ENCODE assay signal across 1 cellular context in the genomic region with DNA sequence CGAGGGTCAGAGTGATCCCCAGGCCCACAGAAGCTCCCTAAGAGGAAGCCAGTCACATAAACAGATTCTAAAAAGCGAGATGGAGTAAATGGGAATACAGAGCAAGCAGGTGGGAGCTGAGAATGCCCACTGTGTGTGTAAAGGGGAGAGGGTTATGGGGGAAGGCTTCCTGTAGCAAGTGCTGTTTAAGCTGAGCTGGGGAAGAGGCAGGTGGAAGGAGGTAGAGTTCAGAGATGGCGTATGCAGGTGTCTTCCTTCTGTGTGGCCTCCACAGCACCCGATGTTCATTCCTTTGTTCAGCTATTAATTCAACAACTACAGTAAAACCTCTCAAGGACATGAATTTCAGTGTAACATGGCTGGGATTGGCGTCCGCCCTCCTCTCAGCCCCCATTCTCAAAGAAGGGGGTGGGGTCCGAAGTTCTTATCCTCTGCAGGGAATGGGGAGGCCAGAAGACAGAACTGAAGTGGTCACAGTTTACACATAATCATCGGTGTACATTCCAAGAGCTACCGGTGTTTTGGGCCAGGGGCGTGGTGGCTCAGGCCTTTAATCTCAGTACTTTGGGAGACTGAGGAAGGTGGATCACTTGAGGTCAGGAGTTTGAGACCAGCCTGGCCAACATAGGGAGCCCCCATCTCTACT.
TF ChIP-seq lines count a peak whose summit lies in the region.

No MANE protein-coding gene starts in this region.

TF ChIP-seq in WTC11, 78 proteins besides CTCF, POLR2A, EP300 and RAD21 (continued from another document):
- TF ChIP-seq, protein P1, sequence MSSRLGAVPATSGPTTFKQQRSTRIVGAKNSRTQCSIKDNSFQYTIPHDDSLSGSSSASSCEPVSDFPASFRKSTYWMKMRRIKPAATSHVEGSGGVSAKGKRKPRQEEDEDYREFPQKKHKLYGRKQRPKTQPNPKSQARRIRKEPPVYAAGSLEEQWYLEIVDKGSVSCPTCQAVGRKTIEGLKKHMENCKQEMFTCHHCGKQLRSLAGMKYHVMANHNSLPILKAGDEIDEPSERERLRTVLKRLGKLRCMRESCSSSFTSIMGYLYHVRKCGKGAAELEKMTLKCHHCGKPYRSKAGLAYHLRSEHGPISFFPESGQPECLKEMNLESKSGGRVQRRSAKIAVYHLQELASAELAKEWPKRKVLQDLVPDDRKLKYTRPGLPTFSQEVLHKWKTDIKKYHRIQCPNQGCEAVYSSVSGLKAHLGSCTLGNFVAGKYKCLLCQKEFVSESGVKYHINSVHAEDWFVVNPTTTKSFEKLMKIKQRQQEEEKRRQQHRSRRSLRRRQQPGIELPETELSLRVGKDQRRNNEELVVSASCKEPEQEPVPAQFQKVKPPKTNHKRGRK (CRISPR knock-in tag; IDR thresholded peaks at IDR 0.05; ENCODE audit: borderline replicate concordance), result no peak
- TF ChIP-seq ZNF671 (CRISPR knock-in tag; IDR thresholded peaks at IDR 0.05), result no peak
- TF ChIP-seq, protein P2, sequence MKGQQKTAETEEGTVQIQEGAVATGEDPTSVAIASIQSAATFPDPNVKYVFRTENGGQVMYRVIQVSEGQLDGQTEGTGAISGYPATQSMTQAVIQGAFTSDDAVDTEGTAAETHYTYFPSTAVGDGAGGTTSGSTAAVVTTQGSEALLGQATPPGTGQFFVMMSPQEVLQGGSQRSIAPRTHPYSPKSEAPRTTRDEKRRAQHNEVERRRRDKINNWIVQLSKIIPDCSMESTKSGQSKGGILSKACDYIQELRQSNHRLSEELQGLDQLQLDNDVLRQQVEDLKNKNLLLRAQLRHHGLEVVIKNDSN (CRISPR knock-in tag; IDR thresholded peaks at IDR 0.05), result no peak
